15 cellular contexts compared by ENCODE assay signal in genomic region chr19:33461256-33462111, GRCh38.
"Had no signal": no experiment of that assay in that cellular context is flagged by ENCODE, and none has a peak within 500 bp of the region (broad histone marks: within the 10 kb centered on the region; RNA-seq: fewer than 3 reads in every experiment).

No MANE protein-coding gene starts in this region.

- H3K9me3 ChIP-seq: stomach, upper lobe of left lung had no signal

- H3K36me3 Mint-ChIP-seq: stimulated activated effector memory CD8-positive, alpha-beta T cell treated with anti-CD3 and anti-CD28 coated beads, Interleukin-12 subunit alpha, Interleukin-12 subunit beta, amount 100 ng/mL, for 72 hours had no signal

- H3K4me1 ChIP-seq: foreskin keratinocyte, stomach, upper lobe of left lung had no signal

- H3K27ac ChIP-seq: foreskin keratinocyte, stomach, upper lobe of left lung had no signal

- H3K4me3 ChIP-seq: skin epidermis, stomach, upper lobe of left lung had no signal

- H3K27me3 ChIP-seq: foreskin keratinocyte, stomach, upper lobe of left lung had no signal

- H3K4me1 Mint-ChIP-seq: activated CD4-positive, alpha-beta memory T cell treated with anti-CD3 and anti-CD28 coated beads, Interleukin-2, amount 10 ng/mL, durations not matched to agents 7 days and 5 days; stimulated activated effector memory CD8-positive, alpha-beta T cell treated with anti-CD3 and anti-CD28 coated beads, Interleukin-12 subunit alpha, Interleukin-12 subunit beta, amount 100 ng/mL, for 72 hours had no signal

- H3K27me3 Mint-ChIP-seq: activated CD4-positive, alpha-beta memory T cell treated with anti-CD3 and anti-CD28 coated beads, Interleukin-2, amount 10 ng/mL, durations not matched to agents 7 days and 5 days; activated naive CD8-positive, alpha-beta T cell; progenitor cell of endocrine pancreas had no signal

- DNase-seq: activated CD4-positive, alpha-beta memory T cell treated with anti-CD3 and anti-CD28 coated beads, Interleukin-2, amount 10 ng/mL, durations not matched to agents 7 days and 5 days; activated CD4-positive, alpha-beta T cell treated with anti-CD3 and anti-CD28 coated beads for 48 hours; foreskin keratinocyte; hippocampal formation; mammary epithelial cell; nephron progenitor cell; occipital lobe; stimulated activated CD4-positive, alpha-beta T cell treated with anti-CD3 and anti-CD28 coated beads, Interleukin-15, amount 100 ng/mL, for 24 hours; stimulated activated CD4-positive, alpha-beta T cell treated with anti-CD3 and anti-CD28 coated beads, Interleukin-2, amount 100 ng/mL, for 48 hours; stomach had no signal

- H3K4me3 Mint-ChIP-seq: activated CD4-positive, alpha-beta memory T cell treated with anti-CD3 and anti-CD28 coated beads, Interleukin-2, amount 10 ng/mL, durations not matched to agents 7 days and 5 days; activated naive CD8-positive, alpha-beta T cell; nephron progenitor cell; stimulated activated effector memory CD8-positive, alpha-beta T cell treated with anti-CD3 and anti-CD28 coated beads, Interleukin-12 subunit alpha, Interleukin-12 subunit beta, amount 100 ng/mL, for 72 hours had no signal

- H3K27ac Mint-ChIP-seq: activated CD4-positive, alpha-beta memory T cell treated with anti-CD3 and anti-CD28 coated beads, Interleukin-2, amount 10 ng/mL, durations not matched to agents 7 days and 5 days; activated naive CD8-positive, alpha-beta T cell; progenitor cell of endocrine pancreas had no signal

- H3K9me3 Mint-ChIP-seq: activated CD4-positive, alpha-beta memory T cell treated with anti-CD3 and anti-CD28 coated beads, Interleukin-2, amount 10 ng/mL, durations not matched to agents 7 days and 5 days; nephron progenitor cell; stimulated activated effector memory CD8-positive, alpha-beta T cell treated with anti-CD3 and anti-CD28 coated beads, Interleukin-12 subunit alpha, Interleukin-12 subunit beta, amount 100 ng/mL, for 72 hours had no signal
